Comparison of ENCODE assay signal across 9 cellular contexts in genomic region chr6:106973841-106974336, GRCh38. TPM values are rescaled to one million over a fixed set of nuclear protein-coding genes. Genes with fewer than 3 reads are reported as not detected.
A peak's percentile ranks its signal among the peaks of the same experiment; 100 is the strongest.
DNase-seq lines count a peak whose midpoint lies in the region; ATAC-seq and TF ChIP-seq lines count a peak whose summit lies in the region.
"Had no signal": no experiment of that assay in that cellular context is flagged by ENCODE, and none has a peak within 500 bp of the region (broad histone marks: within the 10 kb centered on the region; RNA-seq: fewer than 3 reads in every experiment).

No MANE protein-coding gene starts in this region.

- H3K9me3 ChIP-seq in neural progenitor cell (ENCODE audit: low read depth) = no peaks in the 10 kb centered on the region

- H3K27me3 Mint-ChIP-seq in effector memory CD8-positive, alpha-beta T cell = peaks cover 57 to 68% of the 10 kb centered on the region in 2 donors
- peaks cover 10% of the 10 kb centered on the region for H3K27me3 Mint-ChIP-seq in neural progenitor cell (ENCODE audit: insufficient read depth, low read depth)

- H3K79me2 ChIP-seq in neural progenitor cell (ENCODE audit: low read depth) = peaks cover 55% of the 10 kb centered on the region

- peak overlapping the region; percentile 64 to 77 for H3K4me3 Mint-ChIP-seq in effector memory CD8-positive, alpha-beta T cell
- peak overlapping the region; percentile 96 for H3K4me3 Mint-ChIP-seq in neural progenitor cell

- no peaks in the 10 kb centered on the region for H3K27me3 ChIP-seq in neural progenitor cell

- H3K4me1 Mint-ChIP-seq in effector memory CD8-positive, alpha-beta T cell (ENCODE audit: low read depth in 2 of 2) = peaks cover 10 to 13% of the 10 kb centered on the region in 2 donors
- H3K4me1 Mint-ChIP-seq in neural progenitor cell = peaks cover 17% of the 10 kb centered on the region

- H3K4me3 ChIP-seq in neural progenitor cell = peak overlapping the region; percentile 96

- H3K4me1 ChIP-seq in neural progenitor cell = peaks cover 13% of the 10 kb centered on the region

- H3F3A ChIP-seq in neural progenitor cell (ENCODE audit: low read depth) = peaks cover 40% of the 10 kb centered on the region

- DNase-seq in NCI-H82 (lab: John Stamatoyannopoulos, UW) (peak; percentile 74), NCI-H82 treated with DMSO at 0.1 percent for 48 hours (lab: John Stamatoyannopoulos, UW; ENCODE audit: unreplicated experiment) (no peak), NCI-H774 (lab: John Stamatoyannopoulos, UW) (peak; percentile 61), neural progenitor cell (ENCODE audit: low spot score) (peak; percentile 80), SIG-M5 (lab: John Stamatoyannopoulos, UW) (no peak)
- no peak for DNase-seq in effector memory CD8-positive, alpha-beta T cell
- no peak for DNase-seq in effector CD8-positive, alpha-beta T cell (lab: John Stamatoyannopoulos, UW)

- H3K27ac Mint-ChIP-seq in effector memory CD8-positive, alpha-beta T cell = no peak overlapping the region
- H3K27ac Mint-ChIP-seq in neural progenitor cell = peak overlapping the region; percentile 95

- H2AFZ ChIP-seq in neural progenitor cell (replicated peaks) = peak overlapping the region; percentile 54

- peak overlapping the region; percentile 81 for H3K4me2 ChIP-seq in neural progenitor cell

- no peak for ATAC-seq in effector memory CD8-positive, alpha-beta T cell (replicated peaks)
- ATAC-seq in HG02884 (IDR thresholded peaks at IDR 0.05; ENCODE audit: unreplicated experiment) = no peak

- H3K27ac ChIP-seq in neural progenitor cell = peak overlapping the region; percentile 83
- H3K27ac ChIP-seq: C4-2B had no signal

- peaks cover 52% of the 10 kb centered on the region for H4K20me1 ChIP-seq in neural progenitor cell (ENCODE audit: low read depth)

- H3K36me3 ChIP-seq in neural progenitor cell = peaks cover 7% of the 10 kb centered on the region

- H3K36me3 Mint-ChIP-seq in effector memory CD8-positive, alpha-beta T cell (ENCODE audit: insufficient read depth) = peaks cover 4% of the 10 kb centered on the region
- peaks cover 26% of the 10 kb centered on the region for H3K36me3 Mint-ChIP-seq in neural progenitor cell

- peak overlapping the region; percentile 72 for H3K9ac ChIP-seq in neural progenitor cell

- TF ChIP-seq CTCF in neural progenitor cell (IDR thresholded peaks at IDR 0.05) = no peak

- no peaks in the 10 kb centered on the region for H3K9me3 Mint-ChIP-seq in effector memory CD8-positive, alpha-beta T cell
- H3K9me3 Mint-ChIP-seq in neural progenitor cell = peaks cover 5% of the 10 kb centered on the region

RNA-seq across cellular contexts. Expression of gene CD24, which starts 0.6 kb away (rescaled TPM):
- 330 and 448 TPM in 2 replicates for total RNA-seq in neural progenitor cell (ENCODE audit: low replicate concordance)

RNA-seq across cellular contexts. Expression of gene MTRES1, which starts 54.1 kb away (rescaled TPM):
- 13.2 and 20.8 TPM in 2 replicates for total RNA-seq in neural progenitor cell (ENCODE audit: low replicate concordance)

Comparison
In these comparisons a context has a peak if more than half of its experiments do, and no peak if none do; other contexts are left out.
1. DNase-seq: peak in NCI-H82 (single experiment), NCI-H774 (single experiment) and neural progenitor cell (single experiment); none in NCI-H82 treated with DMSO at 0.1 percent for 48 hours (single experiment), effector memory CD8-positive, alpha-beta T cell (0 of 3), effector CD8-positive, alpha-beta T cell (single experiment) and SIG-M5 (single experiment).